ENCODE assay signal across 19 cellular contexts in the genomic region with DNA sequence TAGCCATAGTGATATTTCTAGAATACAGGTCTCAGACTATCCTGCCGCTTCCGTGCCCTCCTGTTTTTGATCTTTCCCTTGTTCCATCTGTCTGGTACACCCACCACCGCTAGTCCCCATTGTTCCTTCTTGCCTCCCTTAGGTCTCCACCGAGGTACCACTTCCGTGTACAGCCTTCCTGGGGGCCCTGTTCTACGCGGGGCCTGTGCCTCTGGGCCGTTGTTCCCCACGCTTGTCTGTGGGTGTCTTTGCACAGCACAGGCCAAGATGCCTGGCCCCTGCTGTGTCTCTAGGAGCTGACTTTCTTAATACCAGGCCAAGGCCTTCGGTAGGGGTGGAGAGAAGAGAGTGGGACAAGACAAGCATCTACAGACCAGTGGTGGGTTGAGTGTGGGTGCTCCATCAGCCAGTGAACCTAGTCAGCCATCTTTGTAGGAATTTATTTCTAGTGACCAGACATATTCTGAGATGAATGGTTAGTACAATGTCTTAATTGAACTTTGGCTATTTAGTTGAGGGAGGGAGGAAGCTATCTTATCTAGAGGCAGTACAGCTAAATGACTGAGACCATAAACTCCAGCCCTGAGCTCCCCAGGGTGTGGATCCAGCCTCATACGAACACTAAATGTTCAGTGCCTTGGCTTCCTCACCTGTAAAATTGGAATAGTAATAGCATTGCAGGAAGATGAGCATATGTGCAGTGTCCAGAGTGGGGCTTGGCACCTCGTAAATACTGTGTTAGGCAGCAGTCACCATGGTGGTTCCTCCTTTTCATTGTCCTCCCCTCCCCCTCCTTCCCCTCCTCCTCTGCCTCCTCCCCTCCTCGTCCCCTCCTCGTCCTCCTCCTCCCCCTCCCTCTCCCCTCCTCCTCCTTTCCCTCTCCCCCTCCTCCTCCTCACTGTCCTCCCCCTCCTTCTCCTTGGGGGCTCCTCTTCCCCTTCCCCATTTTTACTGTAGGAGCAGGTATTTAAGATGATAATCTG.
DNase-seq lines count a peak whose midpoint lies in the region; ATAC-seq and TF ChIP-seq lines count a peak whose summit lies in the region.
"Had no signal": no experiment of that assay in that cellular context is flagged by ENCODE, and none has a peak within 500 bp of the region (broad histone marks: within the 10 kb centered on the region; RNA-seq: fewer than 3 reads in every experiment).

No MANE protein-coding gene starts in this region.

- H3K4me1 Mint-ChIP-seq in activated B cell treated with CpG ODN at 0.5 μM for 24 hours, result peaks cover 64% of the 10 kb centered on the region

- no peaks in the 10 kb centered on the region for H4K20me1 ChIP-seq in mammary epithelial cell (ENCODE audit: insufficient read depth, low read length)

- H3K9me3 Mint-ChIP-seq in activated naive CD4-positive, alpha-beta T cell treated with anti-CD3 and anti-CD28 coated beads, Interleukin-2, amount 50 U/mL, for 72 hours, result no peaks in the 10 kb centered on the region
- no peaks in the 10 kb centered on the region for H3K9me3 Mint-ChIP-seq in activated B cell treated with CpG ODN at 0.5 μM for 24 hours
- H3K9me3 Mint-ChIP-seq: activated T-cell treated with anti-CD3 and anti-CD28 coated beads, Interleukin-2, amount 50 U/mL, for 72 hours; CD4-positive, alpha-beta T cell; stimulated activated naive CD8-positive, alpha-beta T cell treated with anti-CD3 and anti-CD28 coated beads, Interleukin-15, Interleukin-2, amounts not matched to agents 100 ng/mL and 50 ng/mL, for 24 hours had no signal

- H3K4me3 ChIP-seq in upper lobe of right lung, result no peak overlapping the region
- no peak overlapping the region for H3K4me3 ChIP-seq in mammary epithelial cell (replicated peaks in 1 of 3; ENCODE audit: insufficient read depth in 1 of 3, low read depth in 2 of 3, low read length in 3 of 3)
- H3K4me3 ChIP-seq: cardiac muscle cell, uterus had no signal

- no peak for DNase-seq in activated naive CD4-positive, alpha-beta T cell treated with anti-CD3 and anti-CD28 coated beads, Interleukin-2, amount 50 U/mL, for 72 hours (ENCODE audit: low spot score in 2 of 2)
- DNase-seq in activated naive CD4-positive, alpha-beta T cell (lab: John Stamatoyannopoulos, UW), result no peak
- DNase-seq in activated B cell treated with CpG ODN at 0.5 μM for 24 hours (no peak), left lobe of liver (ENCODE audit: low spot score) (peak; percentile 41), upper lobe of right lung (no peak), mammary epithelial cell (no peak), dermis blood vessel endothelial cell (no peak)
- DNase-seq: activated T-cell treated with anti-CD3 and anti-CD28 coated beads, Interleukin-2, amount 50 U/mL, for 72 hours; CD4-positive, alpha-beta T cell; effector CD8-positive, alpha-beta T cell; mesendoderm; NCI-H2029; NCI-H524 treated with DMSO at 0.1 percent for 48 hours; stimulated activated CD4-positive, alpha-beta T cell treated with anti-CD3 and anti-CD28 coated beads, Interleukin-15, amount 100 ng/mL, for 24 hours had no signal

- H3K27me3 Mint-ChIP-seq in activated B cell treated with CpG ODN at 0.5 μM for 24 hours, result no peaks in the 10 kb centered on the region
- H3K27me3 Mint-ChIP-seq: CD4-positive, alpha-beta T cell; stimulated activated naive CD8-positive, alpha-beta T cell treated with anti-CD3 and anti-CD28 coated beads, Interleukin-15, Interleukin-2, amounts not matched to agents 100 ng/mL and 50 ng/mL, for 24 hours had no signal

- 100% methylated on average over 4 of the region's 14 CpGs for WGBS in mammary epithelial cell (ENCODE audit: low coverage, missing lambda C conversion rate)

- H3K27me3 ChIP-seq in upper lobe of right lung, result no peaks in the 10 kb centered on the region
- H3K27me3 ChIP-seq in mammary epithelial cell (ENCODE audit: insufficient read depth, low read length), result no peaks in the 10 kb centered on the region
- H3K27me3 ChIP-seq: cardiac muscle cell, neutrophil, uterus had no signal

- no peak overlapping the region for H3K4me2 ChIP-seq in mammary epithelial cell (ENCODE audit: insufficient read depth, low read depth, low read length)

- BruUV-seq in mammary epithelial cell (replicated peaks; lab: Mats Ljungman, UMichigan), result no TSS peak

- POLR2A ChIA-PET in activated B cell treated with CpG ODN at 0.5 μM for 24 hours (lab: Charles Lee), result no interaction called here

- H3K9me3 ChIP-seq in upper lobe of right lung, result no peaks in the 10 kb centered on the region
- no peaks in the 10 kb centered on the region for H3K9me3 ChIP-seq in mammary epithelial cell (replicated peaks; ENCODE audit: insufficient read depth, low read length)
- H3K9me3 ChIP-seq: neutrophil, uterus had no signal

- H3K4me3 Mint-ChIP-seq in activated B cell treated with CpG ODN at 0.5 μM for 24 hours, result no peak overlapping the region
- H3K4me3 Mint-ChIP-seq: activated T-cell treated with anti-CD3 and anti-CD28 coated beads, Interleukin-2, amount 50 U/mL, for 72 hours; CD4-positive, alpha-beta T cell; stimulated activated naive CD8-positive, alpha-beta T cell treated with anti-CD3 and anti-CD28 coated beads, Interleukin-15, Interleukin-2, amounts not matched to agents 100 ng/mL and 50 ng/mL, for 24 hours had no signal

- H3K27ac ChIP-seq in upper lobe of right lung (no peak overlapping the region), mammary epithelial cell (ENCODE audit: insufficient read depth, low read depth, low read length) (no peak overlapping the region)
- H3K27ac ChIP-seq: cardiac muscle cell, neutrophil, uterus had no signal

- no peaks in the 10 kb centered on the region for H3K36me3 ChIP-seq in upper lobe of right lung
- no peaks in the 10 kb centered on the region for H3K36me3 ChIP-seq in mammary epithelial cell (ENCODE audit: insufficient read depth, low read length)
- H3K36me3 ChIP-seq: cardiac muscle cell, uterus had no signal

- in situ Hi-C loops in mammary epithelial cell (cut with MboI; ENCODE audit: low sequenced_read_pairs in 2 of 2), result no loop called here

- no peak overlapping the region for H2AFZ ChIP-seq in mammary epithelial cell (ENCODE audit: low read depth, low read length)

- no peak for ATAC-seq in activated naive CD4-positive, alpha-beta T cell treated with anti-CD3 and anti-CD28 coated beads, Interleukin-2, amount 50 U/mL, for 72 hours
- ATAC-seq in activated B cell treated with CpG ODN at 0.5 μM for 24 hours (ENCODE audit: low read depth) (no peak), left lobe of liver (no peak), upper lobe of right lung (peak; percentile 29), HG03039 (IDR thresholded peaks at IDR 0.05; ENCODE audit: unreplicated experiment) (no peak)
- ATAC-seq: activated T-cell treated with anti-CD3 and anti-CD28 coated beads, Interleukin-2, amount 50 U/mL, for 72 hours had no signal

- no peak overlapping the region for H3K9ac ChIP-seq in mammary epithelial cell (ENCODE audit: insufficient read depth, low read length)

- intact Hi-C loops in activated B cell treated with CpG ODN at 0.5 μM for 24 hours (cut with micrococcal nuclease) (no loop called here), upper lobe of right lung (cut with DNase I) (no loop called here), mammary epithelial cell (cut with micrococcal nuclease) (no loop called here)

- TF ChIP-seq CTCF in activated B cell treated with CpG ODN at 0.5 μM for 24 hours (IDR thresholded peaks at IDR 0.05), result no peak
- TF ChIP-seq CTCF in upper lobe of right lung (IDR thresholded peaks at IDR 0.05), result no peak
- TF ChIP-seq CTCF in mammary epithelial cell (conservative IDR thresholded peaks at IDR 0.05 in 1 of 2, IDR thresholded peaks at IDR 0.05 in 1 of 2; ENCODE audit: extremely low read depth in 1 of 2, insufficient read depth in 1 of 2, low read depth in 1 of 2, low read length in 2 of 2), result no peak

- peaks cover 7 to 24% of the 10 kb centered on the region in 2 donors for H3K36me3 Mint-ChIP-seq in activated naive CD4-positive, alpha-beta T cell treated with anti-CD3 and anti-CD28 coated beads, Interleukin-2, amount 50 U/mL, for 72 hours
- H3K36me3 Mint-ChIP-seq in activated B cell treated with CpG ODN at 0.5 μM for 24 hours (ENCODE audit: low read depth), result peaks cover 29% of the 10 kb centered on the region

- dilution Hi-C loops in mammary epithelial cell (cut with HindIII; ENCODE audit: low sequenced_read_pairs), result no loop called here

- peaks cover under 1% of the 10 kb centered on the region for H3K4me1 ChIP-seq in upper lobe of right lung
- H3K4me1 ChIP-seq in mammary epithelial cell (ENCODE audit: insufficient read depth, low read length), result no peaks in the 10 kb centered on the region
- H3K4me1 ChIP-seq: uterus had no signal

- peak overlapping the region; percentile 19 to 53 for H3K27ac Mint-ChIP-seq in activated naive CD4-positive, alpha-beta T cell treated with anti-CD3 and anti-CD28 coated beads, Interleukin-2, amount 50 U/mL, for 72 hours
- peak overlapping the region; percentile 50 for H3K27ac Mint-ChIP-seq in activated B cell treated with CpG ODN at 0.5 μM for 24 hours
- H3K27ac Mint-ChIP-seq: activated T-cell treated with anti-CD3 and anti-CD28 coated beads, Interleukin-2, amount 50 U/mL, for 72 hours; CD4-positive, alpha-beta T cell had no signal

- CTCF ChIA-PET in activated B cell treated with CpG ODN at 0.5 μM for 24 hours (lab: Charles Lee), result no interaction called here
- CTCF ChIA-PET in mammary epithelial cell (lab: Charles Lee; ENCODE audit: low non-redundant PET), result no interaction called here

- H3K79me2 ChIP-seq in mammary epithelial cell (ENCODE audit: insufficient read depth, low read length), result peaks cover 84% of the 10 kb centered on the region
